In the genomic region with DNA sequence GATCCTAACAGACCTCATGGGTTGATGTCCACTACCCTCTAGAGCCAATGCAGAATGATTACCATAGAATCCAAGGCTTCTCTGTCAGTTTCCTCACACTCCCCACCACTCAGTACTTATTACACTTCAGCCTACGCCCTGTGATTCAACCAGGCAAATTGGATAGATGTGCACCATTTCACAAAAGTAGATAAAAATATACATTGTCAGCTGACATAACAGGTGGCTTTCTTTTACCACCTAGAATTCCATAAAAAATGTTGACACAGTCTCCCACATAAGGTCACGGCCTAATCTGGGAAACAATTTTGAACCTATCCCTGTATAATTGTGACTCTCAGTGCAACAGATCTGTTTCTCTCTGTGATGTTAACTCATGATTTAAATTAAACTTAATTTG, we compare ENCODE assay signal across 23 cellular contexts.
DNase-seq lines count a peak whose midpoint lies in the region; ATAC-seq and TF ChIP-seq lines count a peak whose summit lies in the region.
"Had no signal": no experiment of that assay in that cellular context is flagged by ENCODE, and none has a peak within 500 bp of the region (broad histone marks: within the 10 kb centered on the region; RNA-seq: fewer than 3 reads in every experiment).

No MANE protein-coding gene starts in this region.

- intact Hi-C loops in MCF 10A (cut with micrococcal nuclease) = no loop called here
- intact Hi-C loops in mammary epithelial cell (cut with micrococcal nuclease) = no loop called here
- intact Hi-C loops in colonic mucosa (cut with DNase I) = no loop called here

- CTCF ChIA-PET in MCF 10A (lab: Yijun Ruan, JAX) (no interaction called here), mammary epithelial cell (lab: Charles Lee; ENCODE audit: low non-redundant PET) (no interaction called here)

- H3K4me1 ChIP-seq in mammary epithelial cell (ENCODE audit: insufficient read depth, low read length) (peaks cover 10% of the 10 kb centered on the region), colonic mucosa (peaks cover 6% of the 10 kb centered on the region), osteoblast (ENCODE audit: insufficient read depth, low read length) (no peaks in the 10 kb centered on the region)

- no TSS peak for BruUV-seq in MCF 10A (replicated peaks; lab: Mats Ljungman, UMichigan)
- no TSS peak for BruUV-seq in mammary epithelial cell (replicated peaks; lab: Mats Ljungman, UMichigan)

- H4K20me1 ChIP-seq in mammary epithelial cell (ENCODE audit: insufficient read depth, low read length) (no peaks in the 10 kb centered on the region), osteoblast (ENCODE audit: insufficient read depth, low read length) (no peaks in the 10 kb centered on the region)

- H3K27me3 ChIP-seq in mammary epithelial cell (ENCODE audit: insufficient read depth, low read length) (no peaks in the 10 kb centered on the region), colonic mucosa (no peaks in the 10 kb centered on the region), MG63 (no peaks in the 10 kb centered on the region), osteoblast (ENCODE audit: insufficient read depth, low read length) (no peaks in the 10 kb centered on the region)
- H3K27me3 ChIP-seq: Peyer's patch, SJCRH30 had no signal

- H3K4me3 Mint-ChIP-seq in MCF 10A (ENCODE audit: unreplicated experiment) = no peak overlapping the region
- H3K4me3 Mint-ChIP-seq: CD8-positive, alpha-beta T cell had no signal

- H3K4me3 ChIP-seq in mammary epithelial cell (replicated peaks in 1 of 3; ENCODE audit: insufficient read depth in 1 of 3, low read depth in 2 of 3, low read length in 3 of 3) (no peak overlapping the region), colonic mucosa (no peak overlapping the region), MG63 (no peak overlapping the region), osteoblast (ENCODE audit: insufficient read depth, low read length) (no peak overlapping the region)
- H3K4me3 ChIP-seq: Peyer's patch, SJCRH30 had no signal

- dilution Hi-C loops in mammary epithelial cell (cut with HindIII; ENCODE audit: low sequenced_read_pairs) = no loop called here

- no peak overlapping the region for H3K4me2 ChIP-seq in mammary epithelial cell (ENCODE audit: insufficient read depth, low read depth, low read length)
- H3K4me2 ChIP-seq in osteoblast (ENCODE audit: insufficient read depth, low read length) = no peak overlapping the region

- H3K27me3 Mint-ChIP-seq in MCF 10A (ENCODE audit: insufficient read depth, unreplicated experiment) = no peaks in the 10 kb centered on the region

- POLR2A ChIA-PET in MCF 10A (lab: Yijun Ruan, JAX) = no interaction called here

- H3K36me3 ChIP-seq in mammary epithelial cell (ENCODE audit: insufficient read depth, low read length) (no peaks in the 10 kb centered on the region), colonic mucosa (no peaks in the 10 kb centered on the region), MG63 (no peaks in the 10 kb centered on the region), osteoblast (ENCODE audit: insufficient read depth, low read length) (no peaks in the 10 kb centered on the region)
- H3K36me3 ChIP-seq: SJCRH30 had no signal

- WGBS in mammary epithelial cell (ENCODE audit: low coverage, missing lambda C conversion rate) = 100% methylated on average over 2 of the region's 2 CpGs

- peaks cover 11% of the 10 kb centered on the region for H3K9me3 Mint-ChIP-seq in MCF 10A (ENCODE audit: unreplicated experiment)

- peaks cover 10% of the 10 kb centered on the region for H3K9me3 ChIP-seq in mammary epithelial cell (replicated peaks; ENCODE audit: insufficient read depth, low read length)
- H3K9me3 ChIP-seq in colonic mucosa = no peaks in the 10 kb centered on the region
- H3K9me3 ChIP-seq in MG63 = peaks cover 10% of the 10 kb centered on the region
- H3K9me3 ChIP-seq in osteoblast (ENCODE audit: low read depth, low read length) = no peaks in the 10 kb centered on the region
- H3K9me3 ChIP-seq: SJCRH30 had no signal

- H2AFZ ChIP-seq in mammary epithelial cell (ENCODE audit: low read depth, low read length) (no peak overlapping the region), osteoblast (ENCODE audit: low read length) (no peak overlapping the region)

- no peak for ATAC-seq in HG03457 (IDR thresholded peaks at IDR 0.05; ENCODE audit: unreplicated experiment)
- ATAC-seq: CD8-positive, alpha-beta T cell had no signal

- DNase-seq in MCF 10A (ENCODE audit: unreplicated experiment) (no peak), mammary epithelial cell (no peak), colonic mucosa (no peak), putamen (ENCODE audit: low spot score) (peak; percentile 64), MG63 (no peak), osteoblast (ENCODE audit: insufficient read length, low spot score, missing footprints) (no peak), NCI-H1694 (lab: John Stamatoyannopoulos, UW) (no peak)
- DNase-seq: ACHN; C1 segment of cervical spinal cord; CD8-positive, alpha-beta T cell; DMS153; NCI-H1092 treated with DMSO at 0.1 percent for 48 hours; NCI-H1436 treated with DMSO at 0.1 percent for 48 hours; NCI-H2029; NCI-H2227 treated with DMSO at 0.1 percent for 48 hours; NCI-H510A treated with DMSO at 0.1 percent for 48 hours; NCI-H748 treated with DMSO at 0.1 percent for 48 hours; NK-92 treated with Interleukin-12 subunit alpha and Interleukin-12 subunit beta, amount 100 ng/mL, for 24 hours; Peyer's patch had no signal

- no peaks in the 10 kb centered on the region for H3K36me3 Mint-ChIP-seq in MCF 10A (ENCODE audit: insufficient read depth, unreplicated experiment)

- in situ Hi-C loops in mammary epithelial cell (cut with MboI; ENCODE audit: low sequenced_read_pairs in 2 of 2) = no loop called here

- H3K9ac ChIP-seq in mammary epithelial cell (ENCODE audit: insufficient read depth, low read length) = no peak overlapping the region
- H3K9ac ChIP-seq in colonic mucosa (ENCODE audit: low read depth in 2 of 2, low read length in 2 of 2) = no peak overlapping the region

- H3K27ac ChIP-seq in mammary epithelial cell (ENCODE audit: insufficient read depth, low read depth, low read length) (no peak overlapping the region), colonic mucosa (peak overlapping the region; percentile 5), osteoblast (ENCODE audit: low read depth, low read length) (no peak overlapping the region)
- H3K27ac ChIP-seq: 22Rv1, HL-60, Peyer's patch, SJCRH30 had no signal

- TF ChIP-seq CTCF in MCF 10A (IDR thresholded peaks at IDR 0.05; ENCODE audit: unreplicated experiment) (no peak), mammary epithelial cell (conservative IDR thresholded peaks at IDR 0.05 in 1 of 2, IDR thresholded peaks at IDR 0.05 in 1 of 2; ENCODE audit: extremely low read depth in 1 of 2, insufficient read depth in 1 of 2, low read depth in 1 of 2, low read length in 2 of 2) (no peak), colonic mucosa (IDR thresholded peaks at IDR 0.05) (no peak), osteoblast (IDR thresholded peaks at IDR 0.05; ENCODE audit: extremely low read depth, low read depth, low read length) (no peak)

- H3K79me2 ChIP-seq in mammary epithelial cell (ENCODE audit: insufficient read depth, low read length) = peaks cover 71% of the 10 kb centered on the region
- peaks cover 1% of the 10 kb centered on the region for H3K79me2 ChIP-seq in osteoblast (ENCODE audit: insufficient read depth, low read length)

- H3K27ac Mint-ChIP-seq in MCF 10A (ENCODE audit: low read depth, unreplicated experiment) = peak overlapping the region; percentile 10

- peaks cover 25% of the 10 kb centered on the region for H3K4me1 Mint-ChIP-seq in MCF 10A (ENCODE audit: insufficient read depth, unreplicated experiment)
